ENCODE assay signal across 8 cellular contexts in the genomic region with DNA sequence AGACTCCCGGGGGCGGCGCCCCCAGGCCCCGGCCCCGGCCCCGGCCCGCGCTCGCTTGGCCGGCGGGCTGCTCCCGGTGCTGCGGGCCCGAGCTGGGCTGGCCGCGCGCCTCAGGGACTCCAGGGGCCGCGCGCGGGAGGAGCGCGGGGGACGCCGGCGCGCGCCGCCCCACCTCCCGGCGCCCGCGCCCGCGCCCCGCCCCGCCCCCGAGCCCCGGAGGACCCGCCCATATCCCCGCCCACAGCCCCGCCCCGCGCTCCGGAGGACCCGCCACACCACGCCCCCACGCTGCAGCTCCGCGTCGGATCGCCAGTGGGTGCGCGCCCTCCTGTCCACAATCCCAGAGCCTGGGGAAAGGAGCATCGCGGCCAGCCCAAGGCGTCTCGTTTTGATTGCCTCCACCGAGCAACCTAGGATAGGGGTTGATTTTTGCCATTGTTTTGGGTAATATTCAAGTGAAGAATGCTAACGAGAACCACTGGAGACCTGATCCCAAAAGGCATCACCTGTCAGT. TPM values are rescaled to one million over a fixed set of nuclear protein-coding genes. Genes with fewer than 3 reads are reported as not detected.
A peak's percentile ranks its signal among the peaks of the same experiment; 100 is the strongest.
DNase-seq lines count a peak whose midpoint lies in the region; ATAC-seq and TF ChIP-seq lines count a peak whose summit lies in the region.

PARD6G (minus strand) TSS at position 112 of the 514 bp plus-strand sequence. CDS start 166 bp downstream, outside the sequence.

- DNase-seq in DMS79 (lab: John Stamatoyannopoulos, UW), result peak; percentile 56
- peak; percentile 68 for DNase-seq in H9
- DNase-seq in NCI-H1092 treated with DMSO at 0.1 percent for 48 hours (lab: John Stamatoyannopoulos, UW), result peak; percentile 80
- DNase-seq in T-helper 2 cell treated with Interferon-gamma antibody and Interleukin-4, amounts not matched to agents 5 μg/mL and 100 μg/mL, for 36 hours (ENCODE audit: low spot score), result peak; percentile 34
- peak; percentile 82 to 87 (median 84) for DNase-seq in body of pancreas
- peak; percentile 47 to 51 for DNase-seq in gastrocnemius medialis
- DNase-seq in Karpas-422, result no peak

- H4K5ac ChIP-seq in H9 (ENCODE audit: insufficient read length, low read depth, low read length), result no peak within 1 kb of the TSS

- no peak within 1 kb of the TSS for H2BK15ac ChIP-seq in H9 (ENCODE audit: low read depth, low read length)

- H3K27ac ChIP-seq in H9 (ENCODE audit: insufficient read length, low read depth, low read length) (no peak within 1 kb of the TSS), body of pancreas (no peak within 1 kb of the TSS), gastrocnemius medialis (peak within 1 kb of the TSS in 1 of 4 donors; percentile 25), Karpas-422 (ENCODE audit: low read length) (no peak within 1 kb of the TSS)

- peak within 1 kb of the TSS; percentile 78; the same call in 1 of the 2 replicates for H3K14ac ChIP-seq in H9 (ENCODE audit: insufficient read depth, low read length)

- no peak within 1 kb of the TSS for H2BK5ac ChIP-seq in H9 (ENCODE audit: insufficient read length, low read length)

- no peak for TF ChIP-seq POLR2A in body of pancreas (IDR thresholded peaks at IDR 0.05)
- no peak for TF ChIP-seq POLR2A in gastrocnemius medialis (IDR thresholded peaks at IDR 0.05)

- no peak within 1 kb of the TSS for H2BK20ac ChIP-seq in H9 (ENCODE audit: low read depth, low read length, poor library complexity, severe bottlenecking)

- H3K27me3 ChIP-seq in H9 (ENCODE audit: insufficient read depth, low read length), result no peaks in the 10 kb centered on the region; the same call in 1 of the 2 replicates
- H3K27me3 ChIP-seq in body of pancreas, result no peaks in the 10 kb centered on the region
- H3K27me3 ChIP-seq in iPS-15b (ENCODE audit: control insufficient read depth, insufficient read depth, low read length), result peaks cover 4% of the 10 kb centered on the region
- no peaks in the 10 kb centered on the region for H3K27me3 ChIP-seq in gastrocnemius medialis
- no peaks in the 10 kb centered on the region for H3K27me3 ChIP-seq in Karpas-422 (ENCODE audit: low read length)

- no peaks in the 10 kb centered on the region for H3K4me1 ChIP-seq in H9 (ENCODE audit: insufficient read depth, low read length)
- H3K4me1 ChIP-seq in body of pancreas, result peaks cover 11% of the 10 kb centered on the region
- no peaks in the 10 kb centered on the region for H3K4me1 ChIP-seq in iPS-15b (ENCODE audit: control insufficient read depth, insufficient read depth, low read length)
- no peaks in the 10 kb centered on the region for H3K4me1 ChIP-seq in gastrocnemius medialis
- H3K4me1 ChIP-seq in Karpas-422 (ENCODE audit: low read length), result no peaks in the 10 kb centered on the region

- H3K4me2 ChIP-seq in H9 (ENCODE audit: insufficient read depth, insufficient read length, low read length) (peak within 1 kb of the TSS; percentile 59), Karpas-422 (ENCODE audit: low read depth, low read length, poor library complexity, severe bottlenecking) (no peak within 1 kb of the TSS)

- H3K4me3 ChIP-seq in body of pancreas, result peak within 1 kb of the TSS; percentile 63 to 81
- peak within 1 kb of the TSS; percentile 78 for H3K4me3 ChIP-seq in iPS-15b (ENCODE audit: low read depth, low read length)
- peak within 1 kb of the TSS; percentile 67 to 84 (median 73) for H3K4me3 ChIP-seq in gastrocnemius medialis
- no peak within 1 kb of the TSS for H3K4me3 ChIP-seq in Karpas-422 (ENCODE audit: low read length)

- no peak within 1 kb of the TSS for H3K23ac ChIP-seq in H9 (ENCODE audit: insufficient read length, low read depth, low read length)

- H2AFZ ChIP-seq in H9 (ENCODE audit: low read length), result no peak within 1 kb of the TSS
- no peak within 1 kb of the TSS for H2AFZ ChIP-seq in Karpas-422 (ENCODE audit: low read length)

- H3K4me1 Mint-ChIP-seq in H9, result peaks cover 0 to 4% of the 10 kb centered on the region in 2 experiments; a peak in 1 of 4 replicates
- no peaks in the 10 kb centered on the region for H3K4me1 Mint-ChIP-seq in T-helper 2 cell treated with Interferon-gamma antibody and Interleukin-4, amounts not matched to agents 5 μg/mL and 100 μg/mL, for 36 hours (ENCODE audit: low read depth)

- TF ChIP-seq CTCF in H9 (conservative IDR thresholded peaks at IDR 0.05), result no peak
- peak in 3 of 7 experiments; percentile 10 to 26 (median 16) for TF ChIP-seq CTCF in body of pancreas (IDR thresholded peaks at IDR 0.05)
- peak in 2 of 5 experiments; percentile 20 to 31 for TF ChIP-seq CTCF in gastrocnemius medialis (IDR thresholded peaks at IDR 0.05 in 4 of 5, conservative IDR thresholded peaks at IDR 0.05 in 1 of 5)

- H3K4ac ChIP-seq in H9 (ENCODE audit: low read depth, low read length), result no peak within 1 kb of the TSS

- H3K18ac ChIP-seq in H9 (ENCODE audit: insufficient read length, low read depth, low read length), result no peak within 1 kb of the TSS

- H3K9me3 ChIP-seq in H9 (ENCODE audit: control insufficient read depth, low read depth, low read length) (no peaks in the 10 kb centered on the region), body of pancreas (no peaks in the 10 kb centered on the region), iPS-15b (ENCODE audit: control insufficient read depth, insufficient read depth, low read length) (no peaks in the 10 kb centered on the region), gastrocnemius medialis (no peaks in the 10 kb centered on the region), Karpas-422 (ENCODE audit: low read length) (no peaks in the 10 kb centered on the region)

- WGBS in H9 (ENCODE audit: extremely low coverage, insufficient read length, low lambda C conversion rate), result no CpG with 5 or more reads among the region's 60 CpGs
- WGBS in body of pancreas, 2 donors, result 1 to 5% methylated on average over 2 to 36 of the region's 60 CpGs

- H3K9me2 ChIP-seq in Karpas-422 (replicated peaks; ENCODE audit: insufficient read depth, low read length), result no peaks in the 10 kb centered on the region

- H3K27me3 Mint-ChIP-seq in H9 (ENCODE audit: low read depth), result peaks cover 28% of the 10 kb centered on the region
- peaks cover 57% of the 10 kb centered on the region for H3K27me3 Mint-ChIP-seq in T-helper 2 cell treated with Interferon-gamma antibody and Interleukin-4, amounts not matched to agents 5 μg/mL and 100 μg/mL, for 36 hours (ENCODE audit: low read depth)

- no peak within 1 kb of the TSS for H2BK12ac ChIP-seq in H9 (ENCODE audit: insufficient read length, low read depth, low read length)

- no peak within 1 kb of the TSS for H4K91ac ChIP-seq in H9 (ENCODE audit: insufficient read length, low read depth, low read length)

- H2AK5ac ChIP-seq in H9 (ENCODE audit: insufficient read length, low read length), result no peak within 1 kb of the TSS

- H3K79me2 ChIP-seq in H9 (ENCODE audit: insufficient read depth, low read length) (peaks cover 2% of the 10 kb centered on the region; the same call in 1 of the 2 replicates), Karpas-422 (ENCODE audit: low read length) (no peaks in the 10 kb centered on the region)

- H3K36me3 ChIP-seq in body of pancreas (replicated peaks in 1 of 2; ENCODE audit: insufficient read depth in 1 of 2, low read depth in 2 of 2), result no peaks in the 10 kb centered on the region
- no peaks in the 10 kb centered on the region for H3K36me3 ChIP-seq in iPS-15b (ENCODE audit: control insufficient read depth, insufficient read depth, low read length)
- no peaks in the 10 kb centered on the region for H3K36me3 ChIP-seq in gastrocnemius medialis
- no peaks in the 10 kb centered on the region for H3K36me3 ChIP-seq in Karpas-422 (ENCODE audit: insufficient read depth, low read length)

- no peak within 1 kb of the TSS for H3T11ph ChIP-seq in H9 (ENCODE audit: low read length)

- H3K27ac Mint-ChIP-seq in H9, result no peak within 1 kb of the TSS
- no peak within 1 kb of the TSS for H3K27ac Mint-ChIP-seq in T-helper 2 cell treated with Interferon-gamma antibody and Interleukin-4, amounts not matched to agents 5 μg/mL and 100 μg/mL, for 36 hours

- peaks cover 9% of the 10 kb centered on the region for H3K23me2 ChIP-seq in H9 (ENCODE audit: insufficient read length, low read depth, low read length, poor library complexity, severe bottlenecking)

- H4K8ac ChIP-seq in H9 (replicated peaks; ENCODE audit: insufficient read length, low read depth, low read length), result no peak within 1 kb of the TSS

- peak within 1 kb of the TSS; percentile 77 to 87 for H3K4me3 Mint-ChIP-seq in H9
- H3K4me3 Mint-ChIP-seq in T-helper 2 cell treated with Interferon-gamma antibody and Interleukin-4, amounts not matched to agents 5 μg/mL and 100 μg/mL, for 36 hours, result peak within 1 kb of the TSS; percentile 54

- no peaks in the 10 kb centered on the region for H3K9me3 Mint-ChIP-seq in H9
- no peaks in the 10 kb centered on the region for H3K9me3 Mint-ChIP-seq in T-helper 2 cell treated with Interferon-gamma antibody and Interleukin-4, amounts not matched to agents 5 μg/mL and 100 μg/mL, for 36 hours

- no peak within 1 kb of the TSS for H2BK120ac ChIP-seq in H9 (ENCODE audit: low read depth, low read length, poor library complexity, severe bottlenecking)

- H3K36me3 Mint-ChIP-seq in H9 (ENCODE audit: insufficient read depth in 1 of 3, low read depth in 3 of 3), result no peaks in the 10 kb centered on the region; a peak in 1 of 7 replicates
- no peaks in the 10 kb centered on the region for H3K36me3 Mint-ChIP-seq in T-helper 2 cell treated with Interferon-gamma antibody and Interleukin-4, amounts not matched to agents 5 μg/mL and 100 μg/mL, for 36 hours (ENCODE audit: low read depth)

- intact Hi-C loops in body of pancreas (cut with DNase I) (no loop called here), gastrocnemius medialis (cut with DNase I; ENCODE audit: low total_unique reads) (no loop called here)

- H3K79me1 ChIP-seq in H9 (ENCODE audit: insufficient read depth, low read depth, low read length, poor library complexity, severe bottlenecking), result no peaks in the 10 kb centered on the region

- in situ Hi-C loops in gastrocnemius medialis (cut with MboI; ENCODE audit: low sequenced_read_pairs in 4 of 4), result no loop called here

- ATAC-seq in body of pancreas (peak; percentile 93), gastrocnemius medialis (peak; percentile 79 to 86)

- H3K9ac ChIP-seq in H9 (ENCODE audit: extremely low read depth, insufficient read length, low read length) (no peak within 1 kb of the TSS), iPS-15b (ENCODE audit: low read depth, low read length) (no peak within 1 kb of the TSS), Karpas-422 (ENCODE audit: low read length) (no peak within 1 kb of the TSS)

- H3K56ac ChIP-seq in H9 (ENCODE audit: insufficient read length, low read depth, low read length), result no peak within 1 kb of the TSS

- H4K20me1 ChIP-seq in H9 (ENCODE audit: control insufficient read depth, insufficient read depth, insufficient read length), result no peaks in the 10 kb centered on the region
- H4K20me1 ChIP-seq in Karpas-422 (ENCODE audit: insufficient read depth, low read depth, low read length), result no peaks in the 10 kb centered on the region

RNA-seq across cellular contexts. Expression of gene PARD6G, which starts in this region (rescaled TPM):
- total RNA-seq in H9 (2021) (11.2 and 12.0 TPM in 2 replicates), body of pancreas (1 to 10 TPM; 2.6 to 3.1 TPM), gastrocnemius medialis (1 to 10 TPM in 1 of 4 donors, under 1 TPM in 3; 0.39 to 9.2 (median 0.48) TPM)
- total RNA-seq in Karpas-422 (2014; rRNA removed; shearing (Covaris generic); ENCODE audit: low replicate concordance), result not detected in 2 replicates
